In the genomic region with DNA sequence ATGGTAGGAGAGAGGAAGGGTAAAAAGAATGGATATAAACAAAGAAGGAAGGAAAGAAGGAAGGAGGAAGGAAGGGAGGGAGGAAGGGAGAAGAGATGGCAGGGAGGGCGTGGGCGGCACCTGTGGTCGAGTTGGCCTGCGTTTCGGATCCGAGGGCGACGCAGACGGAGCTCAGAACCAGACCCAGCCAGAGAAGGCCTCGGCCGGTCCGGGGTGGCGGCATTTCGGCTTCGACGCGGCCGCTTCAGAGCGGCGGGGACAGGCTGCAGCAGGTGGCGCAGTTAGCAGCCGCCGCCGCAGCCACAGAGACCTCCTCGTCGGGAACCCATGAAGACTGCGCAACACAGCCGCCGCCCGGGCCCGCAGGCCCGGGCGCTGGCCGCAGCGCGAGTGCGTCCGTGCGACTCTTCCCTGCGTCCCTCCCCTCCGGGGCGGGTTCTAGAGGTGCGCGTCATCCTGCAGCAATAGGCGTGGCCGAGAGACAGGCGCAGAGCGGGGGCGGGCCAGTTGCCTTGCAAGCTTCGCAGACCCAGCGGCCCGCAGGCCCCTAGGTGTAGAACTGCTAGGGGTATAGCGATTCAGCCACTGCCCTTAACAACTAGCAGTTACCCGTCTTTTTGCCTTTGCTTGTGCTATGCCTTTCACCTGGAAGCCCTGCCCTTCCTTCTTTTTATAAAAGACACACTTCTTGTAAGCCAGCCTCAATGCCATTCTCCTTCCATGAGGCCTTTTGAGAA, we compare ENCODE assay signal across 8 cellular contexts. TPM values are rescaled to one million over a fixed set of nuclear protein-coding genes. Genes with fewer than 3 reads are reported as not detected.
A peak's percentile ranks its signal among the peaks of the same experiment; 100 is the strongest.
DNase-seq lines count a peak whose midpoint lies in the region; ATAC-seq, FAIRE-seq and TF ChIP-seq lines count a peak whose summit lies in the region.

A gene with protein sequence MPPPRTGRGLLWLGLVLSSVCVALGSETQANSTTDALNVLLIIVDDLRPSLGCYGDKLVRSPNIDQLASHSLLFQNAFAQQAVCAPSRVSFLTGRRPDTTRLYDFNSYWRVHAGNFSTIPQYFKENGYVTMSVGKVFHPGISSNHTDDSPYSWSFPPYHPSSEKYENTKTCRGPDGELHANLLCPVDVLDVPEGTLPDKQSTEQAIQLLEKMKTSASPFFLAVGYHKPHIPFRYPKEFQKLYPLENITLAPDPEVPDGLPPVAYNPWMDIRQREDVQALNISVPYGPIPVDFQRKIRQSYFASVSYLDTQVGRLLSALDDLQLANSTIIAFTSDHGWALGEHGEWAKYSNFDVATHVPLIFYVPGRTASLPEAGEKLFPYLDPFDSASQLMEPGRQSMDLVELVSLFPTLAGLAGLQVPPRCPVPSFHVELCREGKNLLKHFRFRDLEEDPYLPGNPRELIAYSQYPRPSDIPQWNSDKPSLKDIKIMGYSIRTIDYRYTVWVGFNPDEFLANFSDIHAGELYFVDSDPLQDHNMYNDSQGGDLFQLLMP (minus strand): TSS at position 392 of the 737 bp plus-strand sequence. CDS start 169 bp downstream, at position 223.

- peak within 1 kb of the TSS; percentile 79 for H3K9ac ChIP-seq in SU-DHL-6 (ENCODE audit: low read length)

- H3K27me3 ChIP-seq in SU-DHL-6 (ENCODE audit: low read length) (no peaks in the 10 kb centered on the region), pancreas (peaks cover 0 to 4% (median 0%) of the 10 kb centered on the region in 4 donors), thyroid gland (no peaks in the 10 kb centered on the region)

- ATAC-seq in HG02642 (IDR thresholded peaks at IDR 0.05; ENCODE audit: poor library complexity, unreplicated experiment) (peak; percentile 77), Right ventricle myocardium inferior (peak; percentile 98), pancreas (peak; percentile 96 to 98 (median 96))

- H3K4me1 ChIP-seq in pancreas (peaks cover 0 to 3% (median 0%) of the 10 kb centered on the region in 3 donors), thyroid gland (peaks cover 0 to 7% of the 10 kb centered on the region in 2 donors)

- H3K9me2 ChIP-seq in SU-DHL-6 (replicated peaks; ENCODE audit: insufficient read depth, low read length): no peaks in the 10 kb centered on the region

- H3K9me3 ChIP-seq in SU-DHL-6 (ENCODE audit: insufficient read depth, low read length) (no peaks in the 10 kb centered on the region), pancreas (no peaks in the 10 kb centered on the region), thyroid gland (no peaks in the 10 kb centered on the region)

- TF ChIP-seq POLR2A in thyroid gland (IDR thresholded peaks at IDR 0.05): peak in 1 of 2 donors; percentile 92

- H3K4me3 ChIP-seq in GM12864 (ENCODE audit: low read depth, low read length): peak within 1 kb of the TSS; percentile 79
- peak within 1 kb of the TSS; percentile 80 for H3K4me3 ChIP-seq in SU-DHL-6 (ENCODE audit: insufficient read depth, low read length, poor library complexity, severe bottlenecking)
- H3K4me3 ChIP-seq in pancreas: peak within 1 kb of the TSS; percentile 18 to 56 (median 39)
- peak within 1 kb of the TSS in 2 of 3 donors; percentile 37 to 52 for H3K4me3 ChIP-seq in thyroid gland (replicated peaks in 1 of 3)

- intact Hi-C loops in Right ventricle myocardium inferior (cut with DNase I) (loop anchor here (2.0 kb wide), 1 partner anchor 36 kb away; a partner anchor contains a TSS), pancreas (cut with DNase I) (no loop called here), thyroid gland (cut with DNase I) (no loop called here)

- H3K4me2 ChIP-seq in SU-DHL-6 (ENCODE audit: low read depth, low read length, poor library complexity, severe bottlenecking): peak within 1 kb of the TSS; percentile 95

- DNase-seq in GM12864 (ENCODE audit: low read depth) (peak; percentile 61), NCI-H1105 treated with DMSO at 0.1 percent for 48 hours (lab: John Stamatoyannopoulos, UW) (peak; percentile 93), Right ventricle myocardium inferior (ENCODE audit: missing footprints) (peak; percentile 95), pancreas (peak; percentile 83 to 94 (median 88)), thyroid gland (peak; percentile 90)
- DNase-seq in activated naive CD8-positive, alpha-beta T cell treated with anti-CD3 and anti-CD28 coated beads, Interleukin-2, amount 50 U/mL, for 16 hours (ENCODE audit: low read depth, low spot score): peak; percentile 51

- FAIRE-seq in pancreas (lab: Jason Lieb, UNC): peak; percentile 29

- peak within 1 kb of the TSS; percentile 59 for H2AFZ ChIP-seq in SU-DHL-6 (ENCODE audit: low read depth, low read length, severe bottlenecking)

- 0 out of 2 replicates have a peak, but pooled peaks cover 3% of the 10 kb centered on the region for H3F3A ChIP-seq in SU-DHL-6 (ENCODE audit: insufficient read depth)

- H3K79me2 ChIP-seq in SU-DHL-6 (ENCODE audit: insufficient read depth, low read length): 0 out of 2 replicates have a peak, but pooled peaks cover 7% of the 10 kb centered on the region

- TF ChIP-seq CTCF in GM12864 (IDR thresholded peaks at IDR 0.05; ENCODE audit: low read depth, low read length, missing control alignments) (no peak), SU-DHL-6 (IDR thresholded peaks at IDR 0.05; ENCODE audit: insufficient read depth, low read length, poor library complexity, severe bottlenecking) (no peak), pancreas (IDR thresholded peaks at IDR 0.05) (no peak), thyroid gland (IDR thresholded peaks at IDR 0.05) (no peak)

- H3K36me3 ChIP-seq in SU-DHL-6 (ENCODE audit: low read length) (no peaks in the 10 kb centered on the region), pancreas (no peaks in the 10 kb centered on the region), thyroid gland (peaks cover 0 to 1% of the 10 kb centered on the region in 2 donors)

- WGBS in pancreas, 2 donors: 0 to 34% methylated on average over 39 to 54 of the region's 54 CpGs
- WGBS in thyroid gland, 2 donors: 1% methylated on average over 21 to 25 of the region's 54 CpGs

- peak within 1 kb of the TSS; percentile 84 for H3K27ac ChIP-seq in SU-DHL-6 (ENCODE audit: low read depth, low read length)
- peak within 1 kb of the TSS; percentile 41 to 79 (median 72) for H3K27ac ChIP-seq in pancreas
- peak within 1 kb of the TSS; percentile 66 to 82 (median 71) for H3K27ac ChIP-seq in thyroid gland

- no peaks in the 10 kb centered on the region for H4K20me1 ChIP-seq in SU-DHL-6 (ENCODE audit: low read depth, low read length)

RNA-seq across cellular contexts. Expression of the gene that starts here (rescaled TPM):
- total RNA-seq in Right ventricle myocardium inferior (77.6 TPM), pancreas (10 to 100 TPM; 15.7 to 36.6 (median 25.5) TPM), thyroid gland (10 to 100 TPM; 76.8 to 88.6 (median 83.9) TPM)
- 10 to 100 TPM; 16.6 to 50.2 TPM for polyA plus RNA-seq in pancreas

Comparison
In these comparisons a context has a peak if more than half of its experiments do, and no peak if none do; other contexts are left out.
1. Peak in every context shown above with its lines: DNase-seq, ATAC-seq, H3K4me3 ChIP-seq and H3K27ac ChIP-seq.